ENCODE assay signal across 17 cellular contexts in the genomic region with DNA sequence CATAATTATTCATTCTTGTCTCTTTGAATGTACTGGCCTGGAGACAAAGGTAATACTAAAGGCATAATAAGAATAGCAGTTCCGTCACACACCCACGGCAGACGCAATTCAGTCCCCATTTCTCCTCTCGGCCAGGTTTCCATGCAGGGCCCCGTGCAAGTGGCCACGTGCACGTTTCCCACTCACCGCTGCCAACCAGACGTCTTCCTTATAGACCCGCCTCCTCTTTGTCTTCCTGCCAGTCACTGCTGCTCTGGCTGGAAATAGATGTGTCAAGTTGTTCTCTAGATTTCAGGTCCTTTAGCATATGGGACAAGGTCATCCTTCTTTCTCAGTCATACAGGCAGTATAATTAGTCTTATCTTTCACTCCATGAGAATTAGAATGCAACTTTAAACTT.
A peak's percentile ranks its signal among the peaks of the same experiment; 100 is the strongest.
DNase-seq lines count a peak whose midpoint lies in the region; ATAC-seq and TF ChIP-seq lines count a peak whose summit lies in the region.
"Had no signal": no experiment of that assay in that cellular context is flagged by ENCODE, and none has a peak within 500 bp of the region (broad histone marks: within the 10 kb centered on the region; RNA-seq: fewer than 3 reads in every experiment).

No MANE protein-coding gene starts in this region.

- H4K12ac ChIP-seq in trophoblast cell (ENCODE audit: low read depth, low read length) = no peak overlapping the region

- peak; percentile 75 for ATAC-seq in Right ventricle myocardium superior (ENCODE audit: poor library complexity)
- ATAC-seq in left cardiac atrium = no peak
- ATAC-seq in left ventricle myocardium superior = peak; percentile 86
- ATAC-seq: HCT116, HepG2 had no signal

- H3K9ac ChIP-seq in trophoblast cell (ENCODE audit: low read length) = no peak overlapping the region

- H2AK5ac ChIP-seq in trophoblast cell (ENCODE audit: low read length) = no peak overlapping the region

- no peaks in the 10 kb centered on the region for H3K36me3 ChIP-seq in trophoblast cell (ENCODE audit: control insufficient read depth in 1 of 2, insufficient read depth in 2 of 2, low read length in 2 of 2)
- no peaks in the 10 kb centered on the region for H3K36me3 ChIP-seq in WERI-Rb-1
- H3K36me3 ChIP-seq: BE2C had no signal

- H3K4me2 ChIP-seq in trophoblast cell (ENCODE audit: low read length) = no peak overlapping the region

- intact Hi-C loops in Right ventricle myocardium superior (cut with DNase I) = no loop called here
- intact Hi-C loops in left cardiac atrium (cut with DNase I) = no loop called here
- intact Hi-C loops in left ventricle myocardium superior (cut with micrococcal nuclease) = no loop called here

- peaks cover 0 to 3% of the 10 kb centered on the region in 2 experiments for H3K4me1 ChIP-seq in trophoblast cell (ENCODE audit: control insufficient read depth in 1 of 2, insufficient read depth in 2 of 2, low read length in 2 of 2)
- H3K4me1 ChIP-seq: BE2C had no signal

- H3K14ac ChIP-seq in trophoblast cell (ENCODE audit: low read length) = no peak overlapping the region

- no peak overlapping the region for H3K23ac ChIP-seq in trophoblast cell (ENCODE audit: low read length)

- H2BK12ac ChIP-seq in trophoblast cell (ENCODE audit: low read length) = no peak overlapping the region

- no peak overlapping the region for H2BK120ac ChIP-seq in trophoblast cell (ENCODE audit: insufficient read depth, low read length, poor library complexity)

- WGBS in trophoblast cell (ENCODE audit: extremely low coverage, insufficient coverage, insufficient read length) = no CpG with 5 or more reads among the region's 10 CpGs

- H3K18ac ChIP-seq in trophoblast cell (ENCODE audit: low read length) = no peak overlapping the region

- no peak overlapping the region for H4K91ac ChIP-seq in trophoblast cell (ENCODE audit: low read depth, low read length)

- no peaks in the 10 kb centered on the region for H3K79me2 ChIP-seq in trophoblast cell (ENCODE audit: control insufficient read depth, insufficient read depth, low read length, poor library complexity)

- TF ChIP-seq CTCF in WERI-Rb-1 (IDR thresholded peaks at IDR 0.05; ENCODE audit: low read depth, low read length) = no peak

- no peaks in the 10 kb centered on the region for H3K79me1 ChIP-seq in trophoblast cell (ENCODE audit: low read length)

- H3K9me3 ChIP-seq in trophoblast cell (ENCODE audit: insufficient read depth, low read depth, low read length) = peaks cover 1% of the 10 kb centered on the region
- H3K9me3 ChIP-seq in WERI-Rb-1 (ENCODE audit: severe bottlenecking) = no peaks in the 10 kb centered on the region
- H3K9me3 ChIP-seq: BE2C had no signal

- H2AFZ ChIP-seq in trophoblast cell (ENCODE audit: insufficient read depth, low read length, poor library complexity) = no peak overlapping the region

- H3K4me3 ChIP-seq in trophoblast cell (ENCODE audit: low read depth, low read length) (no peak overlapping the region), WERI-Rb-1 (ENCODE audit: low read depth, low read length) (no peak overlapping the region)

- no peak overlapping the region for H3K27ac ChIP-seq in trophoblast cell (ENCODE audit: low read depth, low read length)
- no peak overlapping the region for H3K27ac ChIP-seq in WERI-Rb-1
- H3K27ac ChIP-seq: C4-2B had no signal

- H3K27me3 ChIP-seq in trophoblast cell (ENCODE audit: insufficient read depth, low read length) = no peaks in the 10 kb centered on the region
- H3K27me3 ChIP-seq in WERI-Rb-1 (ENCODE audit: insufficient read depth, low read depth, severe bottlenecking) = no peaks in the 10 kb centered on the region

- H4K8ac ChIP-seq in trophoblast cell (ENCODE audit: low read depth, low read length) = no peak overlapping the region

- no peak overlapping the region for H3K4ac ChIP-seq in trophoblast cell (ENCODE audit: low read depth, low read length)

- peak; percentile 47 for DNase-seq in Right ventricle myocardium superior
- no peak for DNase-seq in left cardiac atrium
- peak; percentile 7 for DNase-seq in M059J (ENCODE audit: low read depth)
- DNase-seq in left ventricle myocardium superior = peak; percentile 34
- peak; percentile 2 to 39 for DNase-seq in trophoblast cell
- no peak for DNase-seq in NCI-H774 (lab: John Stamatoyannopoulos, UW)
- DNase-seq in epidermal melanocyte (ENCODE audit: insufficient read length, low spot score) = no peak
- no peak for DNase-seq in WERI-Rb-1
- DNase-seq: ACHN; BE2C; CD4-positive, alpha-beta memory T cell; DMS153; DND-41; GDM1 had no signal

- no peak overlapping the region for H2BK5ac ChIP-seq in trophoblast cell (ENCODE audit: low read depth, low read length, poor library complexity)

Comparison
In these comparisons a context has a peak if more than half of its experiments do, and no peak if none do; other contexts are left out.
1. ATAC-seq: peak in Right ventricle myocardium superior (single experiment) and left ventricle myocardium superior (single experiment); none in left cardiac atrium (0 of 2).
2. DNase-seq: peak in Right ventricle myocardium superior (single experiment), M059J (single experiment), left ventricle myocardium superior (single experiment) and trophoblast cell (2 of 2); none in left cardiac atrium (single experiment), NCI-H774 (single experiment), epidermal melanocyte (single experiment) and WERI-Rb-1 (single experiment).